12 cellular contexts compared by ENCODE assay signal in the genomic region with DNA sequence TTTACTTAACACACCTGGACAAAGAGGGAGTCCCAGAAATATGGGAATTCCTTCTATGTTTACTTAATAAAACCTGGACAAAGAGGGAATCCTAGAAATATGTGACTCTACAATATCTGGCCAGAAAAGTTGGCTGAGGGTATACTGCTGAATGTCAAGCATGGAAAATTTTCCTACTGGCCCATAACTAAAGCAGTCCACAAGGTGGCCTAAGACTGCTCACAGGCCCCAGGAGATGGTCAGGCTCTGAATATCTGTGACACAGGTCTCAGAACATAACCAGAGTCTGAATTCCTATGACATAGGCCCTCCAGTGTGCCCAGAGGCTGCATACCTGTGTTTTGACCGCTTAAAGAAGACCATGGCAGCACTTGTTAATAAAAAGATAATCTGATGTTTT.
DNase-seq lines count a peak whose midpoint lies in the region; ATAC-seq and TF ChIP-seq lines count a peak whose summit lies in the region.
"Had no signal": no experiment of that assay in that cellular context is flagged by ENCODE, and none has a peak within 500 bp of the region (broad histone marks: within the 10 kb centered on the region; RNA-seq: fewer than 3 reads in every experiment).

No MANE protein-coding gene starts in this region.

- H3K4me2 ChIP-seq in mammary epithelial cell (ENCODE audit: insufficient read depth, low read depth, low read length) = no peak overlapping the region
- H3K4me2 ChIP-seq in smooth muscle cell = no peak overlapping the region
- no peak overlapping the region for H3K4me2 ChIP-seq in GM23248 (ENCODE audit: unreplicated experiment)

- dilution Hi-C loops in mammary epithelial cell (cut with HindIII; ENCODE audit: low sequenced_read_pairs) = no loop called here

- H3K79me2 ChIP-seq in mammary epithelial cell (ENCODE audit: insufficient read depth, low read length) (no peaks in the 10 kb centered on the region), smooth muscle cell (ENCODE audit: low read depth) (no peaks in the 10 kb centered on the region), GM23248 (ENCODE audit: insufficient read depth) (no peaks in the 10 kb centered on the region)

- H3K27ac ChIP-seq in mammary epithelial cell (ENCODE audit: insufficient read depth, low read depth, low read length) = no peak overlapping the region
- no peak overlapping the region for H3K27ac ChIP-seq in RWPE2 (ENCODE audit: poor library complexity, severe bottlenecking)
- H3K27ac ChIP-seq in smooth muscle cell (ENCODE audit: low read depth) = no peak overlapping the region
- no peak overlapping the region for H3K27ac ChIP-seq in GM23248
- H3K27ac ChIP-seq: body of pancreas had no signal

- no peaks in the 10 kb centered on the region for H3K4me1 Mint-ChIP-seq in MCF 10A (ENCODE audit: insufficient read depth, unreplicated experiment)
- H3K4me1 Mint-ChIP-seq: activated CD4-positive, alpha-beta T cell treated with anti-CD3 and anti-CD28 coated beads for 36 hours had no signal

- H3K27ac Mint-ChIP-seq in MCF 10A (ENCODE audit: low read depth, unreplicated experiment) = no peak overlapping the region
- H3K27ac Mint-ChIP-seq: activated CD4-positive, alpha-beta T cell treated with anti-CD3 and anti-CD28 coated beads for 36 hours had no signal

- H3K4me1 ChIP-seq in mammary epithelial cell (ENCODE audit: insufficient read depth, low read length) = no peaks in the 10 kb centered on the region
- no peaks in the 10 kb centered on the region for H3K4me1 ChIP-seq in RWPE2 (ENCODE audit: insufficient read depth, poor library complexity, severe bottlenecking)
- no peaks in the 10 kb centered on the region for H3K4me1 ChIP-seq in smooth muscle cell (ENCODE audit: low read depth)
- H3K4me1 ChIP-seq in GM23248 (ENCODE audit: insufficient read depth) = no peaks in the 10 kb centered on the region
- H3K4me1 ChIP-seq: body of pancreas had no signal

- no peaks in the 10 kb centered on the region for H3K9me2 ChIP-seq in GM23248 (ENCODE audit: insufficient read depth)

- no peaks in the 10 kb centered on the region for H3K9me3 ChIP-seq in mammary epithelial cell (replicated peaks; ENCODE audit: insufficient read depth, low read length)
- H3K9me3 ChIP-seq in RWPE2 (ENCODE audit: severe bottlenecking) = no peaks in the 10 kb centered on the region
- H3K9me3 ChIP-seq in smooth muscle cell (replicated peaks; ENCODE audit: low read depth) = no peaks in the 10 kb centered on the region
- H3K9me3 ChIP-seq in GM23248 (ENCODE audit: low read depth) = peaks cover 4% of the 10 kb centered on the region
- H3K9me3 ChIP-seq: body of pancreas had no signal

- H3K36me3 ChIP-seq in mammary epithelial cell (ENCODE audit: insufficient read depth, low read length) (no peaks in the 10 kb centered on the region), RWPE2 (ENCODE audit: low read depth) (no peaks in the 10 kb centered on the region), smooth muscle cell (ENCODE audit: low read depth) (no peaks in the 10 kb centered on the region), GM23248 (ENCODE audit: low read depth) (no peaks in the 10 kb centered on the region)

- ATAC-seq in RWPE2 (ENCODE audit: low read depth) (peak; percentile 64), HG03571 (IDR thresholded peaks at IDR 0.05; ENCODE audit: unreplicated experiment) (no peak)
- ATAC-seq: activated CD4-positive, alpha-beta T cell treated with anti-CD3 and anti-CD28 coated beads for 36 hours; body of pancreas had no signal

- H3F3A ChIP-seq in smooth muscle cell (ENCODE audit: low read depth) (no peaks in the 10 kb centered on the region), GM23248 (ENCODE audit: insufficient read depth) (no peaks in the 10 kb centered on the region)

- 15% methylated on average over 1 of the region's 1 CpG for WGBS in mammary epithelial cell (ENCODE audit: low coverage, missing lambda C conversion rate)
- 84% methylated on average over 1 of the region's 1 CpG for WGBS in smooth muscle cell (ENCODE audit: low lambda C conversion rate)
- 12 to 21% methylated on average over 1 of the region's 1 CpG for WGBS in GM23248 (ENCODE audit: low coverage in 1 of 2, low lambda C conversion rate in 2 of 2, missing lambda C conversion rate in 2 of 2), 2 experiments

- CTCF ChIA-PET in MCF 10A (lab: Yijun Ruan, JAX) (no interaction called here), mammary epithelial cell (lab: Charles Lee; ENCODE audit: low non-redundant PET) (no interaction called here)

- TF ChIP-seq CTCF in MCF 10A (IDR thresholded peaks at IDR 0.05; ENCODE audit: unreplicated experiment) (no peak), mammary epithelial cell (conservative IDR thresholded peaks at IDR 0.05 in 1 of 2, IDR thresholded peaks at IDR 0.05 in 1 of 2; ENCODE audit: extremely low read depth in 1 of 2, insufficient read depth in 1 of 2, low read depth in 1 of 2, low read length in 2 of 2) (no peak), RWPE2 (IDR thresholded peaks at IDR 0.05; ENCODE audit: poor library complexity, severe bottlenecking) (peak; percentile 18), smooth muscle cell (IDR thresholded peaks at IDR 0.05; ENCODE audit: borderline replicate concordance, insufficient read depth, poor library complexity, severe bottlenecking) (no peak)

- peaks cover 6% of the 10 kb centered on the region for H3K9me3 Mint-ChIP-seq in MCF 10A (ENCODE audit: unreplicated experiment)

- no peaks in the 10 kb centered on the region for H3K27me3 Mint-ChIP-seq in MCF 10A (ENCODE audit: insufficient read depth, unreplicated experiment)

- intact Hi-C loops in MCF 10A (cut with micrococcal nuclease) (no loop called here), mammary epithelial cell (cut with micrococcal nuclease) (no loop called here)

- in situ Hi-C loops in mammary epithelial cell (cut with MboI; ENCODE audit: low sequenced_read_pairs in 2 of 2) (no loop called here), GM23248 (cut with MboI) (no loop called here)

- H3K27me3 ChIP-seq in mammary epithelial cell (ENCODE audit: insufficient read depth, low read length) = no peaks in the 10 kb centered on the region
- no peaks in the 10 kb centered on the region for H3K27me3 ChIP-seq in RWPE2 (ENCODE audit: insufficient read depth, poor library complexity, severe bottlenecking)
- peaks cover 8% of the 10 kb centered on the region for H3K27me3 ChIP-seq in smooth muscle cell (ENCODE audit: low read depth)
- no peaks in the 10 kb centered on the region for H3K27me3 ChIP-seq in GM23248 (replicated peaks; ENCODE audit: insufficient read depth)
- H3K27me3 ChIP-seq: body of pancreas had no signal

- POLR2A ChIA-PET in MCF 10A (lab: Yijun Ruan, JAX) = interaction anchor here (0.5 kb wide), 1 partner anchor 722 kb away, joined by 3 read pairs; no protein-coding TSS in a partner anchor

- H3K4me3 ChIP-seq in mammary epithelial cell (replicated peaks in 1 of 3; ENCODE audit: insufficient read depth in 1 of 3, low read depth in 2 of 3, low read length in 3 of 3) (no peak overlapping the region), RWPE2 (ENCODE audit: severe bottlenecking) (no peak overlapping the region), smooth muscle cell (no peak overlapping the region), GM23248 (no peak overlapping the region)
- H3K4me3 ChIP-seq: body of pancreas had no signal

- BruUV-seq in MCF 10A (replicated peaks; lab: Mats Ljungman, UMichigan) (no TSS peak), mammary epithelial cell (replicated peaks; lab: Mats Ljungman, UMichigan) (no TSS peak)

- no peak overlapping the region for H3K9ac ChIP-seq in mammary epithelial cell (ENCODE audit: insufficient read depth, low read length)
- H3K9ac ChIP-seq in smooth muscle cell (ENCODE audit: low read depth) = no peak overlapping the region
- H3K9ac ChIP-seq in GM23248 = no peak overlapping the region

- H4K20me1 ChIP-seq in mammary epithelial cell (ENCODE audit: insufficient read depth, low read length) = no peaks in the 10 kb centered on the region
- no peaks in the 10 kb centered on the region for H4K20me1 ChIP-seq in smooth muscle cell (ENCODE audit: low read depth)
- no peaks in the 10 kb centered on the region for H4K20me1 ChIP-seq in GM23248 (ENCODE audit: insufficient read depth)

- H2AFZ ChIP-seq in mammary epithelial cell (ENCODE audit: low read depth, low read length) (no peak overlapping the region), smooth muscle cell (ENCODE audit: low read depth) (peak overlapping the region; percentile 28), GM23248 (no peak overlapping the region)

- H3K4me3 Mint-ChIP-seq in MCF 10A (ENCODE audit: unreplicated experiment) = no peak overlapping the region
- H3K4me3 Mint-ChIP-seq: activated CD4-positive, alpha-beta T cell treated with anti-CD3 and anti-CD28 coated beads for 36 hours had no signal

- DNase-seq in MCF 10A (ENCODE audit: unreplicated experiment) (peak; percentile 27), mammary epithelial cell (no peak), RWPE2 (ENCODE audit: low spot score) (no peak), islet precursor cell (peak; percentile 63), smooth muscle cell (lab: John Stamatoyannopoulos, UW; ENCODE audit: unreplicated experiment) (no peak), GM23248 (no peak)
- no peak for DNase-seq in stimulated activated CD4-positive, alpha-beta T cell treated with anti-CD3 and anti-CD28 coated beads, Interleukin-4, amount 100 ng/mL, for 4 hours
- DNase-seq: activated CD4-positive, alpha-beta T cell treated with anti-CD3 and anti-CD28 coated beads for 36 hours; body of pancreas; NCI-H2029 treated with DMSO at 0.1 percent for 48 hours; RPMI8226 had no signal

- H3K36me3 Mint-ChIP-seq in MCF 10A (ENCODE audit: insufficient read depth, unreplicated experiment) = no peaks in the 10 kb centered on the region

Comparison
In these comparisons a context has a peak if more than half of its experiments do, and no peak if none do; other contexts are left out.
1. DNase-seq: peak in MCF 10A (single experiment) and islet precursor cell (single experiment); none in mammary epithelial cell (single experiment), RWPE2 (single experiment), smooth muscle cell (single experiment), stimulated activated CD4-positive, alpha-beta T cell treated with anti-CD3 and anti-CD28 coated beads, Interleukin-4, amount 100 ng/mL, for 4 hours (0 of 2) and GM23248 (single experiment).